34 cellular contexts compared by ENCODE assay signal in the genomic region with DNA sequence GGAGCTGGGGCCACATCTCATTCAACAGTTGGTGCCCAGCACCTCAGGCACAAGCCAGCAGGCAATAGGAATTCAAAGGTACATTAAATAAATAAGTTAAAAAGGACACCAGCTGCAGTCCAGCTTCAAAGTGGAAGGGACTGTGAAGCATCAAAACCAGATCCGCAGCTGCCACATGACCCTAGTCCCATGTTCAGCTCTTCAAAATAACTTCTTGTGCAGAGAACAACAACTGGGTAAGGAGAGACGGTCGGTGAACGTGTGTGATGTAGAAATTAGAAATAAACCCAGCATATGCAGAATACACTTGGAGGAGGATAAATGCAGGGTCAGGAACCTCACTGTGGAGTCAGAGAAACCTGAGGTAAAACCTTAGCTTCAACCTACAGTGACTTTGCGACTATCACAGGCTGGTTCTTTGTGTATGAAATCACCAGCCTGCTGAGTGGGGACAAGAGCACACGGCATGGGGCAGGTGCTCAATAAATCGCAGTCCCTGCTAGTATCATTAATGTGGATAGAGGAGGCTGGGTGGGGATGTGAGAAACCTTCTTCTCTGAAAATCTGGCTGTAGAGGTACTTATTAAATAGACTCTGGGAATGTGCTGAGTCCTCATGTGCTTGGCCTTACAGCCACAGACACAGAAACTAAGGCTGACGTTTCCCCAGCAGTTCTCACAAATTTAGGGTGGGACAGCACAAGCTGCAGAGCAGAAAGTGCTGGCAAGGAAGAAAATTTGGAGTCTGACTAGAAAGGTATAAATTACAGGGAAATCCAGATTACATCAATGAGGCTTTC. TPM values are rescaled to one million over a fixed set of nuclear protein-coding genes. Genes with fewer than 3 reads are reported as not detected.
DNase-seq lines count a peak whose midpoint lies in the region; ATAC-seq, FAIRE-seq and TF ChIP-seq lines count a peak whose summit lies in the region.
"Had no signal": no experiment of that assay in that cellular context is flagged by ENCODE, and none has a peak within 500 bp of the region (broad histone marks: within the 10 kb centered on the region; RNA-seq: fewer than 3 reads in every experiment).

No MANE protein-coding gene starts in this region.

- DNase-seq in Right ventricle myocardium superior: no peak
- no peak for DNase-seq in left cardiac atrium
- no peak for DNase-seq in GM19239 (ENCODE audit: insufficient read length, low spot score)
- DNase-seq in RWPE1 (ENCODE audit: low spot score): no peak
- no peak for DNase-seq in cerebellar cortex (ENCODE audit: low spot score)
- DNase-seq: activated CD4-positive, alpha-beta memory T cell treated with anti-CD3 and anti-CD28 coated beads for 36 hours; activated CD4-positive, alpha-beta T cell treated with anti-CD3 and anti-CD28 coated beads for 1 hour; activated CD8-positive, alpha-beta memory T cell treated with anti-CD3 and anti-CD28 coated beads, Interleukin-2, amount 50 U/mL, for 48 hours; activated naive CD4-positive, alpha-beta T cell treated with anti-CD3 and anti-CD28 coated beads, Interleukin-2, amount 10 ng/mL, durations not matched to agents 7 days and 5 days; adrenal gland; body of pancreas; CD8-positive, alpha-beta T cell; DMS 273 treated with DMSO at 0.1 percent for 48 hours; effector CD4-positive, alpha-beta T cell; EL; GM23248; KBM-7; left lung; mesendoderm; NCI-H1105 treated with DMSO at 0.1 percent for 48 hours; PC-9; SHP77 treated with DMSO at 0.1 percent for 48 hours; stimulated activated CD4-positive, alpha-beta T cell treated with anti-CD3 and anti-CD28 coated beads, Interleukin-2, amount 100 ng/mL, for 48 hours; stomach had no signal

- H3K36me3 Mint-ChIP-seq in brain: no peaks in the 10 kb centered on the region
- H3K36me3 Mint-ChIP-seq: activated CD4-positive, alpha-beta memory T cell treated with anti-CD3 and anti-CD28 coated beads for 36 hours; activated naive CD4-positive, alpha-beta T cell treated with anti-CD3 and anti-CD28 coated beads, Interleukin-2, amount 10 ng/mL, durations not matched to agents 7 days and 5 days had no signal

- peaks cover 7% of the 10 kb centered on the region for H3K27me3 Mint-ChIP-seq in brain
- H3K27me3 Mint-ChIP-seq: activated CD4-positive, alpha-beta memory T cell treated with anti-CD3 and anti-CD28 coated beads for 36 hours; activated naive CD4-positive, alpha-beta T cell treated with anti-CD3 and anti-CD28 coated beads, Interleukin-2, amount 10 ng/mL, durations not matched to agents 7 days and 5 days; B cell had no signal

- intact Hi-C loops in Right ventricle myocardium superior (cut with DNase I): no loop called here
- intact Hi-C loops in left cardiac atrium (cut with DNase I): no loop called here

- no peak for TF ChIP-seq CTCF in brain (conservative IDR thresholded peaks at IDR 0.05)
- no peak for TF ChIP-seq CTCF in RWPE1 (conservative IDR thresholded peaks at IDR 0.05; ENCODE audit: low read depth)

- ATAC-seq in Right ventricle myocardium superior (ENCODE audit: poor library complexity) (peak; percentile 55), left cardiac atrium (no peak)
- ATAC-seq: activated T-helper 17 cell treated with anti-CD3 and anti-CD28 coated beads, Interleukin-2, amount 50 U/mL, for 72 hours; body of pancreas; CD8-positive, alpha-beta T cell; gastroesophageal sphincter; left lung; sciatic nerve had no signal

- no peaks in the 10 kb centered on the region for H3K9me3 Mint-ChIP-seq in brain
- H3K9me3 Mint-ChIP-seq: activated CD4-positive, alpha-beta memory T cell treated with anti-CD3 and anti-CD28 coated beads for 36 hours; activated naive CD4-positive, alpha-beta T cell treated with anti-CD3 and anti-CD28 coated beads, Interleukin-2, amount 10 ng/mL, durations not matched to agents 7 days and 5 days; activated T-helper 17 cell treated with anti-CD3 and anti-CD28 coated beads, Interleukin-2, amount 50 U/mL, for 72 hours; CD8-positive, alpha-beta T cell had no signal

- peaks cover 30% of the 10 kb centered on the region for H3K4me1 Mint-ChIP-seq in brain
- H3K4me1 Mint-ChIP-seq: activated naive CD4-positive, alpha-beta T cell treated with anti-CD3 and anti-CD28 coated beads, Interleukin-2, amount 10 ng/mL, durations not matched to agents 7 days and 5 days; activated T-helper 17 cell treated with anti-CD3 and anti-CD28 coated beads, Interleukin-2, amount 50 U/mL, for 72 hours; B cell had no signal

- H3K27ac Mint-ChIP-seq in brain: peak overlapping the region; percentile 11 to 76 (median 32)
- H3K27ac Mint-ChIP-seq: activated CD4-positive, alpha-beta memory T cell treated with anti-CD3 and anti-CD28 coated beads for 36 hours; activated naive CD4-positive, alpha-beta T cell treated with anti-CD3 and anti-CD28 coated beads, Interleukin-2, amount 10 ng/mL, durations not matched to agents 7 days and 5 days; activated T-helper 17 cell treated with anti-CD3 and anti-CD28 coated beads, Interleukin-2, amount 50 U/mL, for 72 hours; B cell; CD8-positive, alpha-beta T cell had no signal

- H3K4me3 Mint-ChIP-seq in brain: peak overlapping the region in 2 of 5 experiments; percentile 12 to 34
- H3K4me3 Mint-ChIP-seq: activated CD4-positive, alpha-beta memory T cell treated with anti-CD3 and anti-CD28 coated beads for 36 hours; activated naive CD4-positive, alpha-beta T cell treated with anti-CD3 and anti-CD28 coated beads, Interleukin-2, amount 10 ng/mL, durations not matched to agents 7 days and 5 days; activated T-helper 17 cell treated with anti-CD3 and anti-CD28 coated beads, Interleukin-2, amount 50 U/mL, for 72 hours; B cell; CD8-positive, alpha-beta T cell had no signal

- H3K27ac ChIP-seq in layer of hippocampus (ENCODE audit: low read depth, low read length) (peak overlapping the region; percentile 79), temporal lobe (ENCODE audit: low read depth, low read length) (peak overlapping the region; percentile 88), RWPE1 (no peak overlapping the region)
- H3K27ac ChIP-seq: adrenal gland, body of pancreas, gastroesophageal sphincter, GM23248, hepatocyte, left lung, PC-9, prostate gland, stomach had no signal

- POLR2A ChIA-PET in RWPE1 (lab: Yijun Ruan, JAX; ENCODE audit: low non-redundant PET): no interaction called here

- CTCF ChIA-PET in RWPE1 (lab: Yijun Ruan, JAX): no interaction called here

- FAIRE-seq in GM19239 (lab: Jason Lieb, UNC): no peak

- H3K27me3 ChIP-seq in layer of hippocampus (ENCODE audit: control insufficient read depth, insufficient read depth, low read length): no peaks in the 10 kb centered on the region
- H3K27me3 ChIP-seq: adrenal gland, body of pancreas, gastroesophageal sphincter, hepatocyte, left lung, stomach, tibial nerve had no signal

RNA-seq across cellular contexts. Expression of a gene that starts 20.8 kb away (rescaled TPM):
- total RNA-seq in Right ventricle myocardium superior (not detected), left cardiac atrium (under 1 TPM in 1 of 2 donors, not detected in 1; 0.47 TPM), temporal lobe (2.2 TPM)
- polyA plus RNA-seq in brain (ENCODE audit: insufficient read depth, low read depth, low replicate concordance): 2.5 TPM

RNA-seq across cellular contexts. Expression of a gene that starts 21.4 kb away (rescaled TPM):
- 158 TPM for total RNA-seq in Right ventricle myocardium superior
- total RNA-seq in left cardiac atrium: 100 to 1,000 TPM in 1 of 2 donors, 10 to 100 TPM in 1; 95.3 to 114 TPM
- 32.4 TPM for polyA plus RNA-seq in brain (ENCODE audit: insufficient read depth, low read depth, low replicate concordance)
- 28.8 TPM for total RNA-seq in temporal lobe
